In the genomic region with DNA sequence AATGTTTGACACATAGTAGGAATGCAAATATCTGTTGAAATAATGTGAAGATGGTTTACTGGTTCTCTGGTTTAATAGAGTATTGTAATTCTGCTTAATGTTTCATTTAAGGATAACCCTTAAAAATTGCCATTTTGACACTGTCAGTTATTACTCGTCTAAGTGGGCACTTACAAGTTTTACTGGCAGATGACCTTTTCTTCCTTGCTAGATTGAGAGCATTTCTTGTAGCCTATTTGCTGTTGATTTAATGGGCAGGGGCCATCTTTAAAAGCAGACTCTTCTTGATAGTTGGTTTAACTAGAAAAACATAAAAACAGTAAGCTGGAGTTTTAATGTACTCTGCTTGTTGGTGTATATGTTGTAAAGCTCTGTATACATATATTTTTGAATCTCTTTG, we compare ENCODE assay signal across 9 cellular contexts. TPM values are rescaled to one million over a fixed set of nuclear protein-coding genes. Genes with fewer than 3 reads are reported as not detected.
DNase-seq lines count a peak whose midpoint lies in the region; ATAC-seq and TF ChIP-seq lines count a peak whose summit lies in the region.
"Had no signal": no experiment of that assay in that cellular context is flagged by ENCODE, and none has a peak within 500 bp of the region (broad histone marks: within the 10 kb centered on the region; RNA-seq: fewer than 3 reads in every experiment).

No MANE protein-coding gene starts in this region.

- intact Hi-C loops in gastrocnemius medialis (cut with DNase I; ENCODE audit: low total_unique reads), result loop anchor here (5.0 kb wide), 2 partner anchors 185 to 650 kb away; partner anchors contain the start of gene RIC8B

- peaks cover 20 to 27% of the 10 kb centered on the region in 2 donors for H3K4me1 ChIP-seq in gastrocnemius medialis

- peak; percentile 11 for DNase-seq in DMS 273 (lab: John Stamatoyannopoulos, UW; ENCODE audit: unreplicated experiment)
- no peak for DNase-seq in DMS 273 treated with DMSO at 0.1 percent for 48 hours (lab: John Stamatoyannopoulos, UW)
- peak; percentile 39 for DNase-seq in OCI-M1 (lab: John Stamatoyannopoulos, UW)
- DNase-seq in epithelial cell of esophagus (ENCODE audit: low read depth), result no peak
- no peak for DNase-seq in gastrocnemius medialis
- no peak for DNase-seq in NCI-H774 (lab: John Stamatoyannopoulos, UW)
- DNase-seq in iPS-NIHi11 (ENCODE audit: low spot score), result no peak
- no peak for DNase-seq in NK-92 (lab: John Stamatoyannopoulos, UW; ENCODE audit: unreplicated experiment)

- no peak for TF ChIP-seq CTCF in epithelial cell of esophagus (IDR thresholded peaks at IDR 0.05; ENCODE audit: insufficient read depth, low read depth, low read length, missing control alignments)
- TF ChIP-seq CTCF in gastrocnemius medialis (IDR thresholded peaks at IDR 0.05 in 4 of 5, conservative IDR thresholded peaks at IDR 0.05 in 1 of 5), result no peak

- H3K27ac ChIP-seq in gastrocnemius medialis, result peak overlapping the region in 2 of 4 donors; percentile 96 to 97
- H3K27ac ChIP-seq: 22Rv1 had no signal

- no peak for ATAC-seq in gastrocnemius medialis

- in situ Hi-C loops in gastrocnemius medialis (cut with MboI; ENCODE audit: low sequenced_read_pairs in 4 of 4), result loop anchor here in 1 of 4 donors (10.0 kb wide), 1 partner anchor 147 kb away; no protein-coding TSS in a partner anchor

- no peaks in the 10 kb centered on the region for H3K9me3 ChIP-seq in gastrocnemius medialis

- H3K36me3 ChIP-seq in gastrocnemius medialis, result no peaks in the 10 kb centered on the region

- TF ChIP-seq POLR2A in gastrocnemius medialis (IDR thresholded peaks at IDR 0.05), result no peak

- H3K27me3 ChIP-seq in gastrocnemius medialis, result no peaks in the 10 kb centered on the region

- H3K4me3 ChIP-seq in epithelial cell of esophagus (ENCODE audit: low read length), result peak overlapping the region; percentile 90
- peak overlapping the region; percentile 66 to 92 (median 80) for H3K4me3 ChIP-seq in gastrocnemius medialis

RNA-seq across cellular contexts. Expression of gene TMEM263, which starts 1.9 kb away (rescaled TPM):
- 10 to 100 TPM in 3 of 4 donors, 1 to 10 TPM in 1; 8.9 to 26.7 (median 15.9) TPM for total RNA-seq in gastrocnemius medialis

RNA-seq across cellular contexts. Expression of gene MTERF2, which starts 29.3 kb away (rescaled TPM):
- total RNA-seq in gastrocnemius medialis, result 10 to 100 TPM in 3 of 4 donors, 1 to 10 TPM in 1; 5.0 to 24.6 (median 13.7) TPM

Comparison
In these comparisons a context has a peak if more than half of its experiments do, and no peak if none do; other contexts are left out.
1. DNase-seq: peak in DMS 273 (single experiment) and OCI-M1 (single experiment); none in DMS 273 treated with DMSO at 0.1 percent for 48 hours (single experiment), epithelial cell of esophagus (single experiment), gastrocnemius medialis (0 of 2), NCI-H774 (single experiment), iPS-NIHi11 (single experiment) and NK-92 (single experiment).